ENCODE assay signal across 1 cellular context in genomic region chr9:136840877-136841645, GRCh38.
TF ChIP-seq lines count a peak whose summit lies in the region.

No MANE protein-coding gene starts in this region.

TF ChIP-seq in HepG2, 621 proteins besides CTCF, POLR2A, EP300 and RAD21 (continued from another document and continues in another):
- TF ChIP-seq HOXA7 (CRISPR knock-in tag; IDR thresholded peaks at IDR 0.05) (no peak), TIGD3 (CRISPR knock-in tag; IDR thresholded peaks at IDR 0.05; ENCODE audit: borderline replicate concordance) (no peak), TEAD2 (CRISPR knock-in tag; IDR thresholded peaks at IDR 0.05) (no peak), AGO1 (IDR thresholded peaks at IDR 0.05; ENCODE audit: low read depth, low read length, poor library complexity, severe bottlenecking) (peak; percentile 99), NFYB (CRISPR knock-in tag; IDR thresholded peaks at IDR 0.05) (no peak), TBL1XR1 (IDR thresholded peaks at IDR 0.05; ENCODE audit: borderline replicate concordance, low read length, partially characterized antibody) (no peak), ZNF766 (CRISPR knock-in tag; IDR thresholded peaks at IDR 0.05; ENCODE audit: borderline replicate concordance) (no peak), ZNF331 (CRISPR knock-in tag; IDR thresholded peaks at IDR 0.05) (peak; percentile 20; the same call in 1 of the 2 replicates), MLLT10 (CRISPR knock-in tag; IDR thresholded peaks at IDR 0.05) (no peak), HNRNPK (IDR thresholded peaks at IDR 0.05; ENCODE audit: low read depth, low read length, poor library complexity, severe bottlenecking) (peak; percentile 56), CEBPG (CRISPR knock-in tag; IDR thresholded peaks at IDR 0.05) (no peak), CBX5 (CRISPR knock-in tag; IDR thresholded peaks at IDR 0.05; ENCODE audit: borderline replicate concordance) (no peak), SKI (IDR thresholded peaks at IDR 0.05; ENCODE audit: partially characterized antibody) (no peak), FUBP1 (CRISPR knock-in tag; IDR thresholded peaks at IDR 0.05; ENCODE audit: borderline replicate concordance) (no peak), DDIT3 (CRISPR knock-in tag; IDR thresholded peaks at IDR 0.05) (no peak), MEIS1 (CRISPR knock-in tag; IDR thresholded peaks at IDR 0.05; ENCODE audit: borderline replicate concordance) (peak; percentile 64; the same call in 1 of the 2 replicates), ZNF800 (CRISPR knock-in tag; IDR thresholded peaks at IDR 0.05) (no peak), ZNF264 (CRISPR knock-in tag; IDR thresholded peaks at IDR 0.05) (no peak), ZNF318 (CRISPR knock-in tag; IDR thresholded peaks at IDR 0.05) (peak; percentile 84), HMGA1 (CRISPR knock-in tag; conservative IDR thresholded peaks at IDR 0.05) (no peak), TBX2 (CRISPR knock-in tag; IDR thresholded peaks at IDR 0.05; ENCODE audit: borderline replicate concordance) (peak; percentile 51; the same call in 1 of the 2 replicates), JUND (CRISPR knock-in tag; IDR thresholded peaks at IDR 0.05) (no peak), DNMT1 (CRISPR knock-in tag; IDR thresholded peaks at IDR 0.05) (0 out of 2 replicates have a peak, but pooled peaks have one; percentile 20), ZFP90 (CRISPR knock-in tag; IDR thresholded peaks at IDR 0.05; ENCODE audit: borderline replicate concordance) (no peak), HMGXB3 (CRISPR knock-in tag; IDR thresholded peaks at IDR 0.05; ENCODE audit: borderline replicate concordance) (no peak), ZNF605 (CRISPR knock-in tag; IDR thresholded peaks at IDR 0.05) (no peak; the same call in 1 of the 2 replicates), SSRP1 (CRISPR knock-in tag; IDR thresholded peaks at IDR 0.05) (no peak), KDM5A (IDR thresholded peaks at IDR 0.05; ENCODE audit: borderline replicate concordance, low read length) (no peak), ZNF7 (CRISPR knock-in tag; IDR thresholded peaks at IDR 0.05) (no peak), CHCHD3 (CRISPR knock-in tag; IDR thresholded peaks at IDR 0.05) (no peak), FLYWCH1 (CRISPR knock-in tag; IDR thresholded peaks at IDR 0.05) (no peak), ISL2 (CRISPR knock-in tag; IDR thresholded peaks at IDR 0.05) (no peak; the same call in 1 of the 2 replicates), KDM3A (CRISPR knock-in tag; IDR thresholded peaks at IDR 0.05; ENCODE audit: low read depth) (no peak), KLF9 (CRISPR knock-in tag; IDR thresholded peaks at IDR 0.05; ENCODE audit: low read depth) (no peak), ZNF781 (CRISPR knock-in tag; IDR thresholded peaks at IDR 0.05; ENCODE audit: borderline replicate concordance, not compliant biosample characterization) (no peak), IKZF1 (IDR thresholded peaks at IDR 0.05) (no peak), ZXDC (CRISPR knock-in tag; IDR thresholded peaks at IDR 0.05) (no peak), NR2F6 (IDR thresholded peaks at IDR 0.05) (no peak), NR2F6 (CRISPR knock-in tag; IDR thresholded peaks at IDR 0.05) (0 out of 2 replicates have a peak, but pooled peaks have one; percentile 9), ZSCAN12 (CRISPR knock-in tag; IDR thresholded peaks at IDR 0.05) (no peak), ZNF543 (CRISPR knock-in tag; IDR thresholded peaks at IDR 0.05) (0 out of 2 replicates have a peak, but pooled peaks have one; percentile 66), NFKBIZ (CRISPR knock-in tag; IDR thresholded peaks at IDR 0.05) (no peak), ZNF749 (CRISPR knock-in tag; IDR thresholded peaks at IDR 0.05; ENCODE audit: borderline replicate concordance) (no peak), NBN (conservative IDR thresholded peaks at IDR 0.05) (no peak), ARNTL (CRISPR knock-in tag; IDR thresholded peaks at IDR 0.05) (peak; percentile 78; the same call in 1 of the 2 replicates), ZNF619 (CRISPR knock-in tag; IDR thresholded peaks at IDR 0.05) (no peak), ZNF251 (CRISPR knock-in tag; IDR thresholded peaks at IDR 0.05) (0 out of 2 replicates have a peak, but pooled peaks have one; percentile 70)
